10 cellular contexts compared by ENCODE assay signal in genomic region chr1:46467183-46467504, GRCh38. TPM values are rescaled to one million over a fixed set of nuclear protein-coding genes. Genes with fewer than 3 reads are reported as not detected.
DNase-seq lines count a peak whose midpoint lies in the region; ATAC-seq and TF ChIP-seq lines count a peak whose summit lies in the region.
"Had no signal": no experiment of that assay in that cellular context is flagged by ENCODE, and none has a peak within 500 bp of the region (broad histone marks: within the 10 kb centered on the region; RNA-seq: fewer than 3 reads in every experiment).

No MANE protein-coding gene starts in this region.

- H3K4me3 ChIP-seq in DOHH2 (ENCODE audit: low read length) = no peak overlapping the region
- H3K4me3 ChIP-seq in SK-N-MC = peak overlapping the region; percentile 81
- peak overlapping the region; percentile 59 for H3K4me3 ChIP-seq in fibroblast of the aortic adventitia (ENCODE audit: low read depth, low read length)
- peak overlapping the region in 3 of 4 donors; percentile 49 to 66 (median 64) for H3K4me3 ChIP-seq in sigmoid colon

- WGBS in sigmoid colon, 2 donors = 43 to 44% methylated on average over 8 of the region's 8 CpGs

- no peak for TF ChIP-seq POLR2A in sigmoid colon (IDR thresholded peaks at IDR 0.05)

- no peak overlapping the region for H3K9ac ChIP-seq in SK-N-MC (ENCODE audit: insufficient read length)
- H3K9ac ChIP-seq: parathyroid adenoma had no signal

- H3F3A ChIP-seq in DOHH2 (ENCODE audit: control insufficient read depth, insufficient read depth) = no peaks in the 10 kb centered on the region

- ATAC-seq in GM18517 (IDR thresholded peaks at IDR 0.05; ENCODE audit: unreplicated experiment) (no peak), GM19324 (IDR thresholded peaks at IDR 0.05; ENCODE audit: low FRiP score, unreplicated experiment) (no peak)

- H3K27ac ChIP-seq in DOHH2 (ENCODE audit: low read depth, low read length) = no peak overlapping the region
- H3K27ac ChIP-seq in SK-N-MC = no peak overlapping the region
- H3K27ac ChIP-seq in sigmoid colon = no peak overlapping the region
- no peak overlapping the region for H3K27ac ChIP-seq in substantia nigra (ENCODE audit: low read depth, low read length, poor library complexity, severe bottlenecking)
- H3K27ac ChIP-seq: parathyroid adenoma had no signal

- H4K20me1 ChIP-seq in DOHH2 (ENCODE audit: control insufficient read depth, insufficient read depth, low read depth, low read length) = no peaks in the 10 kb centered on the region

- no peaks in the 10 kb centered on the region for H3K36me3 ChIP-seq in DOHH2 (ENCODE audit: control insufficient read depth, low read length)
- no peaks in the 10 kb centered on the region for H3K36me3 ChIP-seq in SK-N-MC (ENCODE audit: insufficient read depth, low read length)
- H3K36me3 ChIP-seq in sigmoid colon = no peaks in the 10 kb centered on the region

- DNase-seq in SK-N-MC (ENCODE audit: low read depth, low spot score) (no peak), fibroblast of the aortic adventitia (ENCODE audit: low read depth) (no peak), sigmoid colon (no peak), HPDE6-E6E7 (ENCODE audit: extremely low spot score) (no peak), substantia nigra (lab: John Stamatoyannopoulos, UW) (no peak)

- H3K9me3 ChIP-seq in DOHH2 (ENCODE audit: control insufficient read depth, insufficient read depth, low read length) (no peaks in the 10 kb centered on the region), SK-N-MC (ENCODE audit: low read depth, low read length) (no peaks in the 10 kb centered on the region), sigmoid colon (no peaks in the 10 kb centered on the region)

- intact Hi-C loops in sigmoid colon (cut with DNase I) = no loop called here

- TF ChIP-seq CTCF in DOHH2 (IDR thresholded peaks at IDR 0.05; ENCODE audit: low read depth, low read length, poor library complexity, severe bottlenecking) (no peak), fibroblast of the aortic adventitia (IDR thresholded peaks at IDR 0.05; ENCODE audit: insufficient read depth, low read length) (no peak), sigmoid colon (IDR thresholded peaks at IDR 0.05) (no peak)

- H3K4me1 ChIP-seq in DOHH2 (ENCODE audit: control insufficient read depth, low read length) (no peaks in the 10 kb centered on the region), sigmoid colon (peaks cover 0 to 17% (median 9%) of the 10 kb centered on the region in 4 donors)
- H3K4me1 ChIP-seq: parathyroid adenoma had no signal

- H3K27me3 ChIP-seq in DOHH2 (ENCODE audit: control insufficient read depth, low read length) (peaks cover 22% of the 10 kb centered on the region), sigmoid colon (peaks cover 0 to 12% (median 0%) of the 10 kb centered on the region in 3 donors)

- peak overlapping the region; percentile 43; the same call in 1 of the 2 replicates for H3K4me2 ChIP-seq in DOHH2 (ENCODE audit: low read length)

- no peaks in the 10 kb centered on the region for H3K9me2 ChIP-seq in DOHH2 (replicated peaks; ENCODE audit: control insufficient read depth, low read length)

- TF ChIP-seq EP300 in sigmoid colon (IDR thresholded peaks at IDR 0.05) = no peak

- no peaks in the 10 kb centered on the region for H3K79me2 ChIP-seq in DOHH2 (ENCODE audit: control insufficient read depth, low read length)
- H3K79me2 ChIP-seq: parathyroid adenoma had no signal

RNA-seq across cellular contexts. Expression of gene DMBX1, which starts 22.5 kb away (rescaled TPM):
- total RNA-seq in fibroblast of the aortic adventitia (ENCODE audit: low replicate concordance) (not detected in 2 replicates), sigmoid colon (not detected)
- polyA plus RNA-seq in sigmoid colon = not detected
- total RNA-seq: RPMI7951 had no signal
